8 cellular contexts compared by ENCODE assay signal in the genomic region with DNA sequence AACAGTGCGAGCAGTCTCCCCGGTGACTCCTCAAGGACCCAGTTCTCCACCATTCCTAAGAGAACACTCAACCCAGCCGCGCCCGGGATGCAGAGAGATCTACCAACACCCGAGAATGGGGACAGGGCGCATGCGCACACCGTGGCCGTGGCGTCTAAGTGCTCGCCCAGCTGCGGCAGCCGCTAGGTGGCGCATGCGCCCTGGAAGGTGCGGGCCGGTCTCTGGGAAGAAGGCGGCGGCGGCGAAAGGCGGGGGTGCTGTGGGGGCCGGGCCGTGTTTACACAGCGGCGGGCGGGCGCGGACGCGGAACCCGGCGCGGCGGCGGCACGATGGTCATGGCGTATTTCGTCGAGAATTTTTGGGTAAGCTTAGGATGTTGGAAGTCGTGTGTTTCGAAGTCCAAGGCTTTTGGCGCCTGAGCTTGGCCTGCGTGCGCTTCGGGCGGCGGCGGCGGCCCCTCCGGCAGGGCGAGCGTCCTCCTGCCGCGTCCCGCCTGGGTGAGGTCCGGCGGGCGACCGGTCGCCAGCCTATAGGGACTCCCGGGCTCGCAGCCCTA. TPM values are rescaled to one million over a fixed set of nuclear protein-coding genes. Genes with fewer than 3 reads are reported as not detected.
A peak's percentile ranks its signal among the peaks of the same experiment; 100 is the strongest.
DNase-seq lines count a peak whose midpoint lies in the region; ATAC-seq and TF ChIP-seq lines count a peak whose summit lies in the region.

Gene FCHO2 (plus strand): TSS at position 274 of the 556 bp plus-strand sequence. CDS start 56 bp downstream, at position 330.

- peak within 1 kb of the TSS; percentile 92 for H3K14ac ChIP-seq in H9 (ENCODE audit: insufficient read depth, low read length)

- H3K36me3 ChIP-seq in MG63 (no peaks in the 10 kb centered on the region), neural cell (ENCODE audit: insufficient read depth, low read length) (no peaks in the 10 kb centered on the region)

- H2BK15ac ChIP-seq in H9 (ENCODE audit: low read depth, low read length): no peak within 1 kb of the TSS

- H4K20me1 ChIP-seq in H9 (ENCODE audit: control insufficient read depth, insufficient read depth, insufficient read length) (no peaks in the 10 kb centered on the region), neural cell (ENCODE audit: insufficient read depth) (no peaks in the 10 kb centered on the region)

- H3K4ac ChIP-seq in H9 (ENCODE audit: low read depth, low read length): no peak within 1 kb of the TSS

- H3K9me3 ChIP-seq in H9 (ENCODE audit: control insufficient read depth, low read depth, low read length) (no peaks in the 10 kb centered on the region), MG63 (no peaks in the 10 kb centered on the region), neural cell (ENCODE audit: low read length) (no peaks in the 10 kb centered on the region)

- H3K4me1 ChIP-seq in H9 (ENCODE audit: insufficient read depth, low read length): peaks cover 5% of the 10 kb centered on the region

- H3K9me2 ChIP-seq in neural cell (ENCODE audit: insufficient read depth, low read length): no peaks in the 10 kb centered on the region

- no peak within 1 kb of the TSS for H3K56ac ChIP-seq in H9 (ENCODE audit: insufficient read length, low read depth, low read length)

- no CpG with 5 or more reads among the region's 64 CpGs for WGBS in H9 (ENCODE audit: extremely low coverage, insufficient read length, low lambda C conversion rate)

- no peak within 1 kb of the TSS for H2BK12ac ChIP-seq in H9 (ENCODE audit: insufficient read length, low read depth, low read length)

- peak; percentile 10 for TF ChIP-seq EP300 in neural cell (conservative IDR thresholded peaks at IDR 0.05; ENCODE audit: poor library complexity, severe bottlenecking)

- H3F3A ChIP-seq in neural cell (ENCODE audit: insufficient read depth, low read length, poor library complexity, severe bottlenecking): no peaks in the 10 kb centered on the region

- H3K36me3 Mint-ChIP-seq in H9 (ENCODE audit: insufficient read depth in 1 of 3, low read depth in 3 of 3): no peaks in the 10 kb centered on the region

- peak; percentile 69 for TF ChIP-seq RAD21 in neural cell (conservative IDR thresholded peaks at IDR 0.05)

- H2BK5ac ChIP-seq in H9 (ENCODE audit: insufficient read length, low read length): no peak within 1 kb of the TSS

- H3K27ac Mint-ChIP-seq in H9: peak within 1 kb of the TSS; percentile 45 to 96 (median 92); a peak in 5 of 7 replicates
- H3K27ac Mint-ChIP-seq in stimulated activated naive CD8-positive, alpha-beta T cell treated with anti-CD3 and anti-CD28 coated beads, Interleukin-15, amount 100 ng/mL, for 72 hours: peak within 1 kb of the TSS; percentile 92 to 96

- peaks cover 12% of the 10 kb centered on the region for H3K23me2 ChIP-seq in H9 (ENCODE audit: insufficient read length, low read depth, low read length, poor library complexity, severe bottlenecking)

- no peak within 1 kb of the TSS for H2BK20ac ChIP-seq in H9 (ENCODE audit: low read depth, low read length, poor library complexity, severe bottlenecking)

- H3K4me3 Mint-ChIP-seq in H9: peak within 1 kb of the TSS; percentile 86 to 89
- peak within 1 kb of the TSS; percentile 81 to 96 for H3K4me3 Mint-ChIP-seq in stimulated activated naive CD8-positive, alpha-beta T cell treated with anti-CD3 and anti-CD28 coated beads, Interleukin-15, amount 100 ng/mL, for 72 hours

- peak within 1 kb of the TSS; percentile 76 for H3K4me2 ChIP-seq in H9 (ENCODE audit: insufficient read depth, insufficient read length, low read length)
- peak within 1 kb of the TSS; percentile 56 for H3K4me2 ChIP-seq in neural cell (ENCODE audit: low read length)

- H2AK5ac ChIP-seq in H9 (ENCODE audit: insufficient read length, low read length): no peak within 1 kb of the TSS

- peak within 1 kb of the TSS; percentile 59 for H2AFZ ChIP-seq in H9 (ENCODE audit: low read length)
- peak within 1 kb of the TSS; percentile 85 for H2AFZ ChIP-seq in neural cell (ENCODE audit: low read depth, low read length)

- H3K27me3 ChIP-seq in H9 (ENCODE audit: insufficient read depth, low read length): no peaks in the 10 kb centered on the region
- H3K27me3 ChIP-seq in MG63: no peaks in the 10 kb centered on the region
- H3K27me3 ChIP-seq in neural cell (ENCODE audit: insufficient read depth, low read depth, low read length): no peaks in the 10 kb centered on the region

- peak within 1 kb of the TSS; percentile 87 for H3K18ac ChIP-seq in H9 (ENCODE audit: insufficient read length, low read depth, low read length)

- in situ Hi-C loops in G401 (cut with HindIII; ENCODE audit: low sequenced_read_pairs): no loop called here

- no peak within 1 kb of the TSS for H3K23ac ChIP-seq in H9 (ENCODE audit: insufficient read length, low read depth, low read length)

- no peak within 1 kb of the TSS for H4K91ac ChIP-seq in H9 (ENCODE audit: insufficient read length, low read depth, low read length)

- TF ChIP-seq CTCF in H9 (conservative IDR thresholded peaks at IDR 0.05) (peak; percentile 90), fibroblast of villous mesenchyme (IDR thresholded peaks at IDR 0.05; ENCODE audit: insufficient read depth, low read depth, low read length) (peak; percentile 68), neural cell (IDR thresholded peaks at IDR 0.05; ENCODE audit: poor library complexity, severe bottlenecking) (peak; percentile 93)

- H4K5ac ChIP-seq in H9 (ENCODE audit: insufficient read length, low read depth, low read length): peak within 1 kb of the TSS; percentile 35

- peaks cover 23 to 25% of the 10 kb centered on the region in 2 experiments for H3K4me1 Mint-ChIP-seq in H9
- H3K4me1 Mint-ChIP-seq in stimulated activated naive CD8-positive, alpha-beta T cell treated with anti-CD3 and anti-CD28 coated beads, Interleukin-15, amount 100 ng/mL, for 72 hours: peaks cover 19% of the 10 kb centered on the region

- no peak within 1 kb of the TSS for H3T11ph ChIP-seq in H9 (ENCODE audit: low read length)

- H3K79me2 ChIP-seq in H9 (ENCODE audit: insufficient read depth, low read length): no peaks in the 10 kb centered on the region; the same call in 1 of the 2 replicates
- peaks cover 42% of the 10 kb centered on the region for H3K79me2 ChIP-seq in neural cell (replicated peaks; ENCODE audit: insufficient read depth, low read length)

- H3K27ac ChIP-seq in H9 (ENCODE audit: insufficient read length, low read depth, low read length) (peak within 1 kb of the TSS; percentile 35), neural cell (ENCODE audit: low read length) (peak within 1 kb of the TSS; percentile 65)

- H4K8ac ChIP-seq in H9 (replicated peaks; ENCODE audit: insufficient read length, low read depth, low read length): no peak within 1 kb of the TSS

- peak; percentile 93 for DNase-seq in G401 (ENCODE audit: low spot score)
- DNase-seq in H9: peak; percentile 96
- peak; percentile 98 for DNase-seq in MG63
- DNase-seq in SHP77 (lab: John Stamatoyannopoulos, UW): peak; percentile 91 to 95
- peak; percentile 97 for DNase-seq in activated gamma-delta T cell treated with Interleukin-2 at 50 U/mL for 16 hours
- DNase-seq in fibroblast of villous mesenchyme (ENCODE audit: low read depth): peak; percentile 97
- peak; percentile 92 to 93 for DNase-seq in stimulated activated naive CD8-positive, alpha-beta T cell treated with anti-CD3 and anti-CD28 coated beads, Interleukin-15, amount 100 ng/mL, for 72 hours

- no peaks in the 10 kb centered on the region for H3K79me1 ChIP-seq in H9 (ENCODE audit: insufficient read depth, low read depth, low read length, poor library complexity, severe bottlenecking)

- H3K4me3 ChIP-seq in MG63 (peak within 1 kb of the TSS; percentile 70), fibroblast of villous mesenchyme (ENCODE audit: low read depth, low read length) (peak within 1 kb of the TSS; percentile 73), neural cell (ENCODE audit: low read length) (peak within 1 kb of the TSS; percentile 84)

- H2BK120ac ChIP-seq in H9 (ENCODE audit: low read depth, low read length, poor library complexity, severe bottlenecking): peak within 1 kb of the TSS; percentile 39

- no peaks in the 10 kb centered on the region; the same call in 1 of the 2 replicates for H3K27me3 Mint-ChIP-seq in H9 (ENCODE audit: low read depth)
- H3K27me3 Mint-ChIP-seq in stimulated activated naive CD8-positive, alpha-beta T cell treated with anti-CD3 and anti-CD28 coated beads, Interleukin-15, amount 100 ng/mL, for 72 hours: peaks cover 68% of the 10 kb centered on the region

- H3K9me3 Mint-ChIP-seq in H9: no peaks in the 10 kb centered on the region
- no peaks in the 10 kb centered on the region for H3K9me3 Mint-ChIP-seq in stimulated activated naive CD8-positive, alpha-beta T cell treated with anti-CD3 and anti-CD28 coated beads, Interleukin-15, amount 100 ng/mL, for 72 hours

- ATAC-seq in stimulated activated naive CD8-positive, alpha-beta T cell treated with anti-CD3 and anti-CD28 coated beads, Interleukin-15, amount 100 ng/mL, for 72 hours: peak; percentile 97

- H3K9ac ChIP-seq in H9 (ENCODE audit: extremely low read depth, insufficient read length, low read length) (peak within 1 kb of the TSS; percentile 73), neural cell (ENCODE audit: low read length) (peak within 1 kb of the TSS; percentile 87)

TF ChIP-seq in neural cell, 6 proteins besides CTCF, POLR2A, EP300 and RAD21 (continues in another document):
- TF ChIP-seq MXI1 (conservative IDR thresholded peaks at IDR 0.05; ENCODE audit: poor library complexity, severe bottlenecking): peak; percentile 67

RNA-seq across cellular contexts. Expression of gene FCHO2, which starts in this region (rescaled TPM):
- 9.6 and 10.9 TPM in 2 replicates for total RNA-seq in G401 (2014; rRNA removed; shearing (Covaris generic))
- 5.8 and 7.1 TPM in 2 replicates for total RNA-seq in H9 (2021)
- 4.2 and 4.4 TPM in 2 replicates for total RNA-seq in MG63 (2014; rRNA removed; shearing (Covaris generic); ENCODE audit: low replicate concordance)
- total RNA-seq in fibroblast of villous mesenchyme: 11.9 and 16.8 TPM in 2 replicates
- 19.9 and 24.3 TPM in 2 replicates for polyA plus RNA-seq in neural cell
- polyA minus RNA-seq in neural cell: 36.5 and 54.3 TPM in 2 replicates

Comparison
In these comparisons a context has a peak if more than half of its experiments do, and no peak if none do; other contexts are left out.
1. Peak in every context shown above with its lines: DNase-seq, ATAC-seq, H3K4me3 ChIP-seq and H3K27ac ChIP-seq.